1 cellular context compared by ENCODE assay signal in the genomic region with DNA sequence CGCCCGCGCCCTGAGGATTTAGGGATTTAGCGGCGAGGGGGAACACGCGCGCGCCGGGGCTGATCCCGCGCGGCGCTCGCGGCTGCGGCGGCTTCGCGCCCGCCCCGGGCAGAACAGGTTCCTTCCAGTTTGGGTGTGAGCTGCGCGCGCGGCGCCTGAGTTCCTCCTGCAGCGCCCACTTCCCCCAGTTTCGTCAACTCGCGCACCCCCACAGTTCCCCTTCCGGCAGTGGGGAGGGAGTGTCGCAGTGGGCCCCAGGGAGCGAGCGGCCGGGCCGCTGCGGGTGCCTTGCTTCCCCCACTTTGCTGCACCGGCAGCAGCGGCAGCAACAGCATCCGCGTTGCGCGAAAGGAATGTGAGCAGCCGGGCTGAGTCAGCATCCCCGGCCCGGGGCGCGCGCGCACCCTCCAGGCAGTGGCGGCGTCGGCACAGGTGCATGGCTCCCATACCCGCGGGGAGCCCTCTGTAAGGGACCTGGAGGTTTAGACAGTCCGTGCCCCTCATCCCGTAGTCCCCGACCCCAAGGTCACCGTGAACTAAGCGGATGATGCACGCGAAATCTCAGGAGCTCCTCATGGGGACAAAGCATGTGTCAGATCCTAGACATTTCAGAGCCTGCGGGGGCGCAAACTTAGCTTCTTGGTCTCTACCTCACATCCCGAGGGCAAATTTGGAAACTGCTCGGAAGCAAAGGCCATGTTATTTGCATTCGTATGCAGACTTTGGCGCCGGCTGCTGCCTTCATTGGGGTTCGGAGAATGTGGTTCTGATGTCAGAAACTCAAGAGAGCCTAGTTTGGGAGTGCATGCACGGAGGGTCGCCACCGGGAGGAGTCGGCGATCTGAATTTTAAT.
TF ChIP-seq lines count a peak whose summit lies in the region.

No MANE protein-coding gene starts in this region.

TF ChIP-seq in HepG2, 621 proteins besides CTCF, POLR2A, EP300 and RAD21 (continued from another document and continues in another):
- TF ChIP-seq ZFP62 (CRISPR knock-in tag; IDR thresholded peaks at IDR 0.05) (no peak), PHF8 (CRISPR knock-in tag; IDR thresholded peaks at IDR 0.05) (peak; percentile 71), GPN1 (CRISPR knock-in tag; IDR thresholded peaks at IDR 0.05; ENCODE audit: borderline replicate concordance) (no peak), HOXA7 (CRISPR knock-in tag; IDR thresholded peaks at IDR 0.05) (no peak), SMC3 (IDR thresholded peaks at IDR 0.05; ENCODE audit: low read length) (peak; percentile 27; the same call in 1 of the 2 replicates), NCOA2 (CRISPR knock-in tag; IDR thresholded peaks at IDR 0.05) (peak; percentile 38), ZNF749 (CRISPR knock-in tag; IDR thresholded peaks at IDR 0.05; ENCODE audit: borderline replicate concordance) (0 out of 2 replicates have a peak, but pooled peaks have one; percentile 24), KDM1A (CRISPR knock-in tag; IDR thresholded peaks at IDR 0.05) (peak; percentile 65; the same call in 1 of the 2 replicates), ZBTB33 (CRISPR knock-in tag; IDR thresholded peaks at IDR 0.05) (no peak; the same call in 1 of the 2 replicates), ISL2 (CRISPR knock-in tag; IDR thresholded peaks at IDR 0.05) (no peak), CSRNP1 (CRISPR knock-in tag; IDR thresholded peaks at IDR 0.05) (peak; percentile 65), ZNF263 (CRISPR knock-in tag; IDR thresholded peaks at IDR 0.05) (0 out of 2 replicates have a peak, but pooled peaks have one; percentile 1), ZNF766 (CRISPR knock-in tag; IDR thresholded peaks at IDR 0.05; ENCODE audit: borderline replicate concordance) (0 out of 2 replicates have a peak, but pooled peaks have one; percentile 28), FOXM1 (CRISPR knock-in tag; IDR thresholded peaks at IDR 0.05) (no peak), ZNF383 (CRISPR knock-in tag; IDR thresholded peaks at IDR 0.05; ENCODE audit: borderline replicate concordance) (peak; percentile 29; the same call in 1 of the 2 replicates), ZNF503 (CRISPR knock-in tag; IDR thresholded peaks at IDR 0.05) (no peak), NR0B2 (CRISPR knock-in tag; IDR thresholded peaks at IDR 0.05) (peak; percentile 67; the same call in 1 of the 2 replicates), ERF (CRISPR knock-in tag; IDR thresholded peaks at IDR 0.05) (peak; percentile 81; the same call in 1 of the 2 replicates), ZEB1 (IDR thresholded peaks at IDR 0.05; ENCODE audit: insufficient replicate concordance, low read depth) (peak; percentile 38), ARNT2 (CRISPR knock-in tag; IDR thresholded peaks at IDR 0.05; ENCODE audit: low read depth) (peak; percentile 23; the same call in 1 of the 2 replicates), IKZF4 (CRISPR knock-in tag; IDR thresholded peaks at IDR 0.05; ENCODE audit: borderline replicate concordance, low read depth, not compliant biosample characterization) (peak; percentile 68), KMT2B (CRISPR knock-in tag; IDR thresholded peaks at IDR 0.05) (peak; percentile 79; the same call in 1 of the 2 replicates), MAF1 (CRISPR knock-in tag; IDR thresholded peaks at IDR 0.05; ENCODE audit: borderline replicate concordance) (no peak), SMAD1 (CRISPR knock-in tag; IDR thresholded peaks at IDR 0.05; ENCODE audit: borderline replicate concordance, low read depth) (peak; percentile 46; the same call in 1 of the 2 replicates), FOXP1 (IDR thresholded peaks at IDR 0.05) (no peak), FOXP1 (CRISPR knock-in tag; IDR thresholded peaks at IDR 0.05) (0 out of 2 replicates have a peak, but pooled peaks have one; percentile 26), ZNF746 (CRISPR knock-in tag; IDR thresholded peaks at IDR 0.05) (no peak; the same call in 1 of the 2 replicates), NCOA1 (CRISPR knock-in tag; IDR thresholded peaks at IDR 0.05) (0 out of 2 replicates have a peak, but pooled peaks have one; percentile 80), HIVEP1 (CRISPR knock-in tag; IDR thresholded peaks at IDR 0.05) (peak; percentile 60; the same call in 1 of the 2 replicates), SUZ12 (IDR thresholded peaks at IDR 0.05; ENCODE audit: low read depth, low read length) (no peak), ZNF142 (CRISPR knock-in tag; IDR thresholded peaks at IDR 0.05) (no peak; the same call in none of the 2 replicates), RXRB (CRISPR knock-in tag; IDR thresholded peaks at IDR 0.05; ENCODE audit: borderline replicate concordance) (peak; percentile 72), IKZF1 (IDR thresholded peaks at IDR 0.05) (no peak), TARDBP (CRISPR knock-in tag; IDR thresholded peaks at IDR 0.05) (peak; percentile 37; the same call in 1 of the 2 replicates), TOE1 (CRISPR knock-in tag; IDR thresholded peaks at IDR 0.05) (no peak), RELA (CRISPR knock-in tag; IDR thresholded peaks at IDR 0.05) (0 out of 2 replicates have a peak, but pooled peaks have one; percentile 30)
- TF ChIP-seq, protein P1, sequence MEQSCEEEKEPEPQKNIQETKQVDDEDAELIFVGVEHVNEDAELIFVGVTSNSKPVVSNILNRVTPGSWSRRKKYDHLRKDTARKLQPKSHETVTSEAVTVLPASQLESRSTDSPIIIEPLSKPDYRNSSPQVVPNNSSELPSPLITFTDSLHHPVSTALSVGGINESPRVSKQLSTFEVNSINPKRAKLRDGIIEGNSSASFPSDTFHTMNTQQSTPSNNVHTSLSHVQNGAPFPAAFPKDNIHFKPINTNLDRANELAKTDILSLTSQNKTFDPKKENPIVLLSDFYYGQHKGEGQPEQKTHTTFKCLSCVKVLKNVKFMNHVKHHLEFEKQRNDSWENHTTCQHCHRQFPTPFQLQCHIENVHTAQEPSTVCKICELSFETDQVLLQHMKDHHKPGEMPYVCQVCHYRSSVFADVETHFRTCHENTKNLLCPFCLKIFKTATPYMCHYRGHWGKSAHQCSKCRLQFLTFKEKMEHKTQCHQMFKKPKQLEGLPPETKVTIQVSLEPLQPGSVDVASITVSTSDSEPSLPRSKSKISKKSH (CRISPR knock-in tag; IDR thresholded peaks at IDR 0.05; ENCODE audit: borderline replicate concordance) = peak; percentile 78; the same call in 1 of the 2 replicates
- TF ChIP-seq, protein P2, sequence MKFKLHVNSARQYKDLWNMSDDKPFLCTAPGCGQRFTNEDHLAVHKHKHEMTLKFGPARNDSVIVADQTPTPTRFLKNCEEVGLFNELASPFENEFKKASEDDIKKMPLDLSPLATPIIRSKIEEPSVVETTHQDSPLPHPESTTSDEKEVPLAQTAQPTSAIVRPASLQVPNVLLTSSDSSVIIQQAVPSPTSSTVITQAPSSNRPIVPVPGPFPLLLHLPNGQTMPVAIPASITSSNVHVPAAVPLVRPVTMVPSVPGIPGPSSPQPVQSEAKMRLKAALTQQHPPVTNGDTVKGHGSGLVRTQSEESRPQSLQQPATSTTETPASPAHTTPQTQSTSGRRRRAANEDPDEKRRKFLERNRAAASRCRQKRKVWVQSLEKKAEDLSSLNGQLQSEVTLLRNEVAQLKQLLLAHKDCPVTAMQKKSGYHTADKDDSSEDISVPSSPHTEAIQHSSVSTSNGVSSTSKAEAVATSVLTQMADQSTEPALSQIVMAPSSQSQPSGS (CRISPR knock-in tag; IDR thresholded peaks at IDR 0.05) = 0 out of 2 replicates have a peak, but pooled peaks have one; percentile 38
- TF ChIP-seq, protein P3, sequence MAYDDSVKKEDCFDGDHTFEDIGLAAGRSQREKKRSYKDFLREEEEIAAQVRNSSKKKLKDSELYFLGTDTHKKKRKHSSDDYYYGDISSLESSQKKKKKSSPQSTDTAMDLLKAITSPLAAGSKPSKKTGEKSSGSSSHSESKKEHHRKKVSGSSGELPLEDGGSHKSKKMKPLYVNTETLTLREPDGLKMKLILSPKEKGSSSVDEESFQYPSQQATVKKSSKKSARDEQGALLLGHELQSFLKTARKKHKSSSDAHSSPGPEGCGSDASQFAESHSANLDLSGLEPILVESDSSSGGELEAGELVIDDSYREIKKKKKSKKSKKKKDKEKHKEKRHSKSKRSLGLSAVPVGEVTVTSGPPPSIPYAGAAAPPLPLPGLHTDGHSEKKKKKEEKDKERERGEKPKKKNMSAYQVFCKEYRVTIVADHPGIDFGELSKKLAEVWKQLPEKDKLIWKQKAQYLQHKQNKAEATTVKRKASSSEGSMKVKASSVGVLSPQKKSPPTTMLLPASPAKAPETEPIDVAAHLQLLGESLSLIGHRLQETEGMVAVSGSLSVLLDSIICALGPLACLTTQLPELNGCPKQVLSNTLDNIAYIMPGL (CRISPR knock-in tag; IDR thresholded peaks at IDR 0.05; ENCODE audit: borderline replicate concordance in 1 of 2, low read depth in 1 of 2) = peak in 1 of 2 experiments; percentile 85; a peak in 3 of 4 replicates
